8 cellular contexts compared by ENCODE assay signal in the genomic region with DNA sequence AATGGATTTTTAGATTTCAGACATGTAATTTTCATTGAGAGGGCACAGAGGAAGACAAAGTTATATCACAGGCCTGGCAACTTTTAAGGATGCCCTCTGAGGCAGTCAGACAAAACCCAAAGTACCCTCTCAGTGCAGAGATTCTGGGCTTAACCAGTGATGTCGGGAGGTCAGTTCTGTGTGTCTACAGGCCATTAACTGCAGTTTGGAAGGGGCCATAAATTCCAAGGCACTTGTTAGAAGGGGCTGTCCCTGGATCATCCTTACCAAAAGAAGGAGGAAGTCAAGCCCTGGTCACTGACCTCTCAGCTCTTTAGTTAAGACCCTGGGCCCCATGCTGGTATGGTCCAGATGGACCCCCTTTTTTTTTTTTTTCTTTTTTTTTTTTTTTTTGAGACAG.
DNase-seq lines count a peak whose midpoint lies in the region; ATAC-seq and TF ChIP-seq lines count a peak whose summit lies in the region.

No MANE protein-coding gene starts in this region.

- H3K4me1 ChIP-seq in adrenal gland (replicated peaks in 1 of 2) (peaks cover 3 to 30% of the 10 kb centered on the region in 2 donors), right lobe of liver (peaks cover 0 to 13% (median 0%) of the 10 kb centered on the region in 4 donors), subcutaneous abdominal adipose tissue (ENCODE audit: control insufficient read depth in 5 of 5, insufficient read depth in 5 of 5, low read length in 5 of 5) (peaks cover 9 to 56% (median 40%) of the 10 kb centered on the region in 5 donors)

- H3K9ac ChIP-seq in subcutaneous abdominal adipose tissue (ENCODE audit: low read length in 5 of 5) = peak overlapping the region; percentile 23 to 77 (median 64)

- H3K27me3 ChIP-seq in adrenal gland = no peaks in the 10 kb centered on the region
- no peaks in the 10 kb centered on the region for H3K27me3 ChIP-seq in right lobe of liver
- H3K27me3 ChIP-seq in subcutaneous abdominal adipose tissue (ENCODE audit: control insufficient read depth in 5 of 5, insufficient read depth in 4 of 5, low read length in 5 of 5) = no peaks in the 10 kb centered on the region

- DNase-seq in T-helper 1 cell (no peak), adrenal gland (peak in 1 of 7 donors; percentile 41), right lobe of liver (no peak), C1 segment of cervical spinal cord (lab: John Stamatoyannopoulos, UW) (no peak), NCI-H2196 (lab: John Stamatoyannopoulos, UW; ENCODE audit: unreplicated experiment) (no peak)

- TF ChIP-seq CTCF in adrenal gland (IDR thresholded peaks at IDR 0.05) (no peak), right lobe of liver (IDR thresholded peaks at IDR 0.05) (no peak)

- intact Hi-C loops in adrenal gland (cut with DNase I) (no loop called here), right lobe of liver (cut with DNase I) (no loop called here)

- no peaks in the 10 kb centered on the region for H3K9me3 ChIP-seq in adrenal gland (replicated peaks in 1 of 3)
- no peaks in the 10 kb centered on the region for H3K9me3 ChIP-seq in right lobe of liver
- no peaks in the 10 kb centered on the region for H3K9me3 ChIP-seq in subcutaneous abdominal adipose tissue (ENCODE audit: control insufficient read depth in 5 of 5, low read length in 5 of 5)

- peaks cover 1% of the 10 kb centered on the region for H3K36me3 Mint-ChIP-seq in T-helper 1 cell treated with Interleukin-12 subunit alpha and Interleukin-12 subunit beta and Interleukin-4 antibody, amounts not matched to agents 30 μg/mL and 1 μg/mL, for 36 hours (ENCODE audit: low read depth)

- H3K27ac ChIP-seq in adrenal gland (peak overlapping the region in 4 of 5 donors; percentile 25 to 80 (median 66)), right lobe of liver (peak overlapping the region; percentile 53 to 68 (median 59)), subcutaneous abdominal adipose tissue (ENCODE audit: low read depth, low read length) (peak overlapping the region; percentile 99)

- no peak for TF ChIP-seq POLR2A in adrenal gland (IDR thresholded peaks at IDR 0.05)
- TF ChIP-seq POLR2A in right lobe of liver (IDR thresholded peaks at IDR 0.05) = no peak

- no peaks in the 10 kb centered on the region for H3K27me3 Mint-ChIP-seq in T-helper 1 cell treated with Interleukin-12 subunit alpha and Interleukin-12 subunit beta and Interleukin-4 antibody, amounts not matched to agents 30 μg/mL and 1 μg/mL, for 36 hours (ENCODE audit: low read depth)

- no peaks in the 10 kb centered on the region for H3K36me3 ChIP-seq in adrenal gland (replicated peaks in 1 of 2)
- H3K36me3 ChIP-seq in right lobe of liver = no peaks in the 10 kb centered on the region
- H3K36me3 ChIP-seq in subcutaneous abdominal adipose tissue (ENCODE audit: control insufficient read depth in 5 of 5, insufficient read depth in 5 of 5, low read length in 5 of 5) = no peaks in the 10 kb centered on the region

- peaks cover 40% of the 10 kb centered on the region for H3K4me1 Mint-ChIP-seq in T-helper 1 cell treated with Interleukin-12 subunit alpha and Interleukin-12 subunit beta and Interleukin-4 antibody, amounts not matched to agents 30 μg/mL and 1 μg/mL, for 36 hours (ENCODE audit: low read depth)

- H3K4me3 ChIP-seq in adrenal gland (no peak overlapping the region), right lobe of liver (no peak overlapping the region), subcutaneous abdominal adipose tissue (ENCODE audit: low read depth in 1 of 5, low read length in 5 of 5) (no peak overlapping the region)

- peak overlapping the region; percentile 82 for H3K4me3 Mint-ChIP-seq in T-helper 1 cell treated with Interleukin-12 subunit alpha and Interleukin-12 subunit beta and Interleukin-4 antibody, amounts not matched to agents 30 μg/mL and 1 μg/mL, for 36 hours

- peak overlapping the region; percentile 100 for H3K27ac Mint-ChIP-seq in T-helper 1 cell treated with Interleukin-12 subunit alpha and Interleukin-12 subunit beta and Interleukin-4 antibody, amounts not matched to agents 30 μg/mL and 1 μg/mL, for 36 hours

- H3K9me3 Mint-ChIP-seq in T-helper 1 cell treated with Interleukin-12 subunit alpha and Interleukin-12 subunit beta and Interleukin-4 antibody, amounts not matched to agents 30 μg/mL and 1 μg/mL, for 36 hours = no peaks in the 10 kb centered on the region

- no peak for ATAC-seq in right lobe of liver
- ATAC-seq in HG02840 (IDR thresholded peaks at IDR 0.05; ENCODE audit: low FRiP score, unreplicated experiment) = no peak

- WGBS in adrenal gland, 4 donors = 79 to 86% (median 84%) methylated on average over 1 of the region's 1 CpG
- WGBS in right lobe of liver (ENCODE audit: insufficient coverage, low coverage, low lambda C conversion rate, missing lambda C conversion rate) = 71% methylated on average over 1 of the region's 1 CpG
